In genomic region chr9:124517600-124517999, GRCh38 we compare ENCODE assay signal across 21 cellular contexts. TPM values are rescaled to one million over a fixed set of nuclear protein-coding genes. Genes with fewer than 3 reads are reported as not detected.
DNase-seq lines count a peak whose midpoint lies in the region; ATAC-seq and TF ChIP-seq lines count a peak whose summit lies in the region.
"Had no signal": no experiment of that assay in that cellular context is flagged by ENCODE, and none has a peak within 500 bp of the region (broad histone marks: within the 10 kb centered on the region; RNA-seq: fewer than 3 reads in every experiment).

No MANE protein-coding gene starts in this region.

- H3K9ac ChIP-seq in Loucy (ENCODE audit: low read depth, low read length, poor library complexity, severe bottlenecking) (no peak overlapping the region), mesendoderm (ENCODE audit: low read length) (no peak overlapping the region)

- H2BK15ac ChIP-seq in mesendoderm (replicated peaks; ENCODE audit: low read depth), result no peak overlapping the region

- no peak overlapping the region for H3K4ac ChIP-seq in mesendoderm (ENCODE audit: low read depth, low read length)

- peaks cover 3% of the 10 kb centered on the region for H3K4me1 ChIP-seq in Loucy (ENCODE audit: insufficient read depth, low read length, poor library complexity, severe bottlenecking)
- H3K4me1 ChIP-seq in mesendoderm (ENCODE audit: control insufficient read depth, low read depth, low read length), result no peaks in the 10 kb centered on the region
- H3K4me1 ChIP-seq: Caco-2 had no signal

- WGBS in mesendoderm (ENCODE audit: extremely low coverage, insufficient coverage, low lambda C conversion rate), result no CpG with 5 or more reads among the region's 5 CpGs

- no peak overlapping the region for H3K4me3 ChIP-seq in Loucy (ENCODE audit: low read length, poor library complexity, severe bottlenecking)
- no peak overlapping the region for H3K4me3 ChIP-seq in mesendoderm (ENCODE audit: low read length)
- H3K4me3 ChIP-seq: GM12878, GM23338 had no signal

- H4K8ac ChIP-seq in mesendoderm (ENCODE audit: low read depth, low read length), result no peak overlapping the region

- no peak for TF ChIP-seq CTCF in Loucy (conservative IDR thresholded peaks at IDR 0.05; ENCODE audit: low read length)
- no peak for TF ChIP-seq CTCF in progenitor cell of endocrine pancreas (IDR thresholded peaks at IDR 0.05; ENCODE audit: unreplicated experiment)
- TF ChIP-seq CTCF in RWPE1 (conservative IDR thresholded peaks at IDR 0.05; ENCODE audit: low read depth), result no peak

- H3K23ac ChIP-seq in mesendoderm (ENCODE audit: low read length), result no peak overlapping the region

- H3K4me1 Mint-ChIP-seq in progenitor cell of endocrine pancreas (ENCODE audit: low read depth), result peaks cover 33% of the 10 kb centered on the region
- no peaks in the 10 kb centered on the region for H3K4me1 Mint-ChIP-seq in T-helper 2 cell treated with Interferon-gamma antibody and Interleukin-4, amounts not matched to agents 5 μg/mL and 100 μg/mL, for 36 hours (ENCODE audit: low read depth)
- H3K4me1 Mint-ChIP-seq: CD4-positive, alpha-beta memory T cell had no signal

- H3K36me3 Mint-ChIP-seq in progenitor cell of endocrine pancreas (ENCODE audit: insufficient read depth), result peaks cover 27% of the 10 kb centered on the region
- H3K36me3 Mint-ChIP-seq in T-helper 2 cell treated with Interferon-gamma antibody and Interleukin-4, amounts not matched to agents 5 μg/mL and 100 μg/mL, for 36 hours (ENCODE audit: low read depth), result no peaks in the 10 kb centered on the region
- H3K36me3 Mint-ChIP-seq: CD4-positive, alpha-beta memory T cell had no signal

- no peak overlapping the region for H3K4me3 Mint-ChIP-seq in progenitor cell of endocrine pancreas (ENCODE audit: low read depth)
- no peak overlapping the region for H3K4me3 Mint-ChIP-seq in T-helper 2 cell treated with Interferon-gamma antibody and Interleukin-4, amounts not matched to agents 5 μg/mL and 100 μg/mL, for 36 hours
- H3K4me3 Mint-ChIP-seq: CD4-positive, alpha-beta memory T cell; GM23338; H9 had no signal

- POLR2A ChIA-PET in RWPE1 (lab: Yijun Ruan, JAX; ENCODE audit: low non-redundant PET), result no interaction called here

- no peak overlapping the region for H2BK120ac ChIP-seq in mesendoderm (ENCODE audit: low read depth, low read length)

- no peaks in the 10 kb centered on the region for H4K20me1 ChIP-seq in Loucy (ENCODE audit: insufficient read depth, low read length, poor library complexity, severe bottlenecking)

- H3K4me2 ChIP-seq in Loucy (ENCODE audit: low read depth, low read length, poor library complexity, severe bottlenecking) (peak overlapping the region; percentile 3), mesendoderm (ENCODE audit: low read length) (no peak overlapping the region)
- H3K4me2 ChIP-seq: GM23338 had no signal

- peak overlapping the region; percentile 11 for H3K27ac Mint-ChIP-seq in progenitor cell of endocrine pancreas
- no peak overlapping the region for H3K27ac Mint-ChIP-seq in T-helper 2 cell treated with Interferon-gamma antibody and Interleukin-4, amounts not matched to agents 5 μg/mL and 100 μg/mL, for 36 hours
- H3K27ac Mint-ChIP-seq: CD4-positive, alpha-beta memory T cell; GM23338; H9 had no signal

- no peak overlapping the region for H4K5ac ChIP-seq in mesendoderm (ENCODE audit: low read length)

- no peaks in the 10 kb centered on the region for H3K79me2 ChIP-seq in Loucy (ENCODE audit: insufficient read depth, low read length)
- H3K79me2 ChIP-seq in mesendoderm (ENCODE audit: control insufficient read depth, insufficient read depth, low read length), result no peaks in the 10 kb centered on the region

- peak; percentile 76 for DNase-seq in ELF-1 (ENCODE audit: low read depth, low spot score)
- DNase-seq in mesendoderm, result peak; percentile 42
- DNase-seq in progenitor cell of endocrine pancreas (ENCODE audit: low spot score, unreplicated experiment), result no peak
- no peak for DNase-seq in T-helper 2 cell treated with Interferon-gamma antibody and Interleukin-4, amounts not matched to agents 5 μg/mL and 100 μg/mL, for 36 hours (ENCODE audit: low spot score)
- no peak for DNase-seq in RWPE1 (ENCODE audit: low spot score)
- DNase-seq: C1 segment of cervical spinal cord; Caco-2; CD4-positive, alpha-beta memory T cell; DMS153; DND-41; GDM1; H9 had no signal

- peaks cover 2% of the 10 kb centered on the region for H3K27me3 Mint-ChIP-seq in progenitor cell of endocrine pancreas
- peaks cover 9% of the 10 kb centered on the region for H3K27me3 Mint-ChIP-seq in T-helper 2 cell treated with Interferon-gamma antibody and Interleukin-4, amounts not matched to agents 5 μg/mL and 100 μg/mL, for 36 hours (ENCODE audit: low read depth)

- no peak overlapping the region for H3K56ac ChIP-seq in mesendoderm (ENCODE audit: low read length)

- H3K27ac ChIP-seq in mesendoderm (ENCODE audit: low read depth, low read length) (no peak overlapping the region), RWPE1 (no peak overlapping the region)

- H3K27me3 ChIP-seq in Loucy (ENCODE audit: insufficient read depth, low read length, poor library complexity, severe bottlenecking), result no peaks in the 10 kb centered on the region
- H3K27me3 ChIP-seq in mesendoderm (ENCODE audit: insufficient read depth, low read length, poor library complexity), result no peaks in the 10 kb centered on the region

- H2BK5ac ChIP-seq in mesendoderm (ENCODE audit: low read length), result no peak overlapping the region

- H3K9me2 ChIP-seq in Loucy (replicated peaks; ENCODE audit: low read depth, low read length), result no peaks in the 10 kb centered on the region

- H3K36me3 ChIP-seq in Loucy (ENCODE audit: insufficient read depth, low read length) (no peaks in the 10 kb centered on the region), mesendoderm (ENCODE audit: control insufficient read depth, insufficient read depth, low read length) (peaks cover 4% of the 10 kb centered on the region)

- no peak overlapping the region for H2AK5ac ChIP-seq in mesendoderm (ENCODE audit: low read length)

- no peak overlapping the region for H2AFZ ChIP-seq in Loucy (ENCODE audit: low read length)
- H2AFZ ChIP-seq: GM23338 had no signal

- no peaks in the 10 kb centered on the region for H3F3A ChIP-seq in Loucy (ENCODE audit: low read depth)

- no peak overlapping the region for H3K18ac ChIP-seq in mesendoderm (ENCODE audit: low read length)

- H3K9me3 Mint-ChIP-seq in progenitor cell of endocrine pancreas (ENCODE audit: low read depth), result no peaks in the 10 kb centered on the region
- no peaks in the 10 kb centered on the region for H3K9me3 Mint-ChIP-seq in T-helper 2 cell treated with Interferon-gamma antibody and Interleukin-4, amounts not matched to agents 5 μg/mL and 100 μg/mL, for 36 hours
- H3K9me3 Mint-ChIP-seq: CD4-positive, alpha-beta memory T cell; GM23338; H9 had no signal

- ATAC-seq in GM19455 (IDR thresholded peaks at IDR 0.05; ENCODE audit: unreplicated experiment), result no peak
- ATAC-seq: GM12878, GM23338, HCT116 had no signal

- CTCF ChIA-PET in RWPE1 (lab: Yijun Ruan, JAX), result no interaction called here

- no peaks in the 10 kb centered on the region for H3K79me1 ChIP-seq in mesendoderm (ENCODE audit: low read length)

- no peaks in the 10 kb centered on the region for H3K9me3 ChIP-seq in Loucy (ENCODE audit: insufficient read depth, low read depth, low read length)
- H3K9me3 ChIP-seq: Caco-2 had no signal

RNA-seq across cellular contexts. Expression of gene NR5A1, which starts 10.4 kb away (rescaled TPM):
- polyA plus RNA-seq in mesendoderm (2013, experiment 1 of 2), result 0.07 TPM
- 0.07 TPM for polyA plus RNA-seq in mesendoderm (2013, experiment 2 of 2)
- total RNA-seq in progenitor cell of endocrine pancreas, result 0.36 and 0.49 TPM in 2 replicates
- total RNA-seq: A172; A673; CD4-positive, alpha-beta memory T cell; H4 had no signal
- polyA plus RNA-seq: BJ; CD4-positive, alpha-beta memory T cell; GM23338 had no signal

Comparison
In these comparisons a context has a peak if more than half of its experiments do, and no peak if none do; other contexts are left out.
1. DNase-seq: peak in ELF-1 (single experiment) and mesendoderm (single experiment); none in progenitor cell of endocrine pancreas (single experiment), T-helper 2 cell treated with Interferon-gamma antibody and Interleukin-4, amounts not matched to agents 5 μg/mL and 100 μg/mL, for 36 hours (single experiment) and RWPE1 (single experiment).